In genomic region chr6:24359640-24360454, GRCh38 we compare ENCODE assay signal across 8 cellular contexts. TPM values are rescaled to one million over a fixed set of nuclear protein-coding genes. Genes with fewer than 3 reads are reported as not detected.
DNase-seq lines count a peak whose midpoint lies in the region; ATAC-seq and TF ChIP-seq lines count a peak whose summit lies in the region.

No MANE protein-coding gene starts in this region.

- no peaks in the 10 kb centered on the region for H3K9me3 Mint-ChIP-seq in HFFc6

- H3K4me1 ChIP-seq in testis, result peaks cover 8% of the 10 kb centered on the region

- no peaks in the 10 kb centered on the region for H3K36me3 ChIP-seq in testis (ENCODE audit: low read depth, missing control alignments)

- DNase-seq in GM04503 (ENCODE audit: low read depth) (peak; percentile 9), HFFc6 (peak; percentile 70), NAMALWA (ENCODE audit: low spot score) (peak; percentile 98), SK-N-DZ (ENCODE audit: low spot score) (peak; percentile 92), head of caudate nucleus (peak; percentile 43 to 91 (median 74)), omental fat pad (ENCODE audit: low spot score) (no peak), testis (peak; percentile 83)
- peak; percentile 90 for DNase-seq in activated naive CD4-positive, alpha-beta T cell treated with anti-CD3 and anti-CD28 coated beads, Interleukin-2, amount 50 U/mL, for 16 hours

- H3K27me3 ChIP-seq in testis, result no peaks in the 10 kb centered on the region

- TF ChIP-seq CTCF in HFFc6 (IDR thresholded peaks at IDR 0.05), result peak; percentile 91
- peak in 1 of 3 donors; percentile 22 for TF ChIP-seq CTCF in omental fat pad (IDR thresholded peaks at IDR 0.05)
- TF ChIP-seq CTCF in testis (IDR thresholded peaks at IDR 0.05), result peak; percentile 52 to 75 (median 56)

- H3K9me3 ChIP-seq in testis, result no peaks in the 10 kb centered on the region

- H3K4me1 Mint-ChIP-seq in HFFc6 (ENCODE audit: low read depth), result peaks cover 14% of the 10 kb centered on the region; the same call in 1 of the 2 replicates

- peak; percentile 81 for ATAC-seq in omental fat pad (ENCODE audit: low FRiP score)

- no peaks in the 10 kb centered on the region for H3K36me3 Mint-ChIP-seq in HFFc6 (ENCODE audit: low read depth)

- 5 to 9% methylated on average over 33 to 51 of the region's 55 CpGs for WGBS in testis, 2 donors

- intact Hi-C loops in head of caudate nucleus (cut with DNase I), result no loop called here
- intact Hi-C loops in testis (cut with DNase I; ENCODE audit: low total_unique reads), result no loop called here

- peak overlapping the region; percentile 81 for H3K4me3 Mint-ChIP-seq in HFFc6

- H3K4me3 ChIP-seq in testis, result peak overlapping the region; percentile 46 to 62

- no peak for TF ChIP-seq POLR2A in testis (IDR thresholded peaks at IDR 0.05)

- H3K27ac ChIP-seq in testis, result peak overlapping the region in 1 of 2 donors; percentile 36

- peak overlapping the region; percentile 74 for H3K27ac Mint-ChIP-seq in HFFc6

- peaks cover 17% of the 10 kb centered on the region for H3K27me3 Mint-ChIP-seq in HFFc6 (ENCODE audit: insufficient read depth)

RNA-seq across cellular contexts. Expression of gene DCDC2, which starts 2.0 kb away (rescaled TPM):
- total RNA-seq in HFFc6 (2021; fragmentation: NEBNext Ultra II Directional; extraction: Animal tissue kit (Norgen Biotek cat#: 25700)), result not detected
- polyA plus RNA-seq in SK-N-DZ (2014; cell fraction: cytosol; rRNA removed), result 0.02 and 0.22 TPM in 2 replicates
- not detected in 2 replicates for polyA plus RNA-seq in SK-N-DZ (2014; cell fraction: nucleus; rRNA removed)
- total RNA-seq in omental fat pad, result under 1 TPM in 1 of 4 donors, not detected in 3; 0.09 TPM
- total RNA-seq in testis, result 1 to 10 TPM; 2.4 to 3.0 TPM
- 11.1 TPM for polyA plus RNA-seq in testis (ENCODE audit: insufficient read depth, low read depth, low replicate concordance)

RNA-seq across cellular contexts. Expression of gene MRS2, which starts 42.9 kb away (rescaled TPM):
- total RNA-seq in HFFc6 (2021; fragmentation: NEBNext Ultra II Directional; extraction: Animal tissue kit (Norgen Biotek cat#: 25700)), result 10 to 100 TPM; 14.7 to 21.1 (median 16.9) TPM
- 25.5 and 31.0 TPM in 2 replicates for polyA plus RNA-seq in SK-N-DZ (2014; cell fraction: cytosol; rRNA removed)
- 29.6 and 32.0 TPM in 2 replicates for polyA plus RNA-seq in SK-N-DZ (2014; cell fraction: nucleus; rRNA removed)
- 10 to 100 TPM; 22.8 to 27.5 (median 24.8) TPM for total RNA-seq in omental fat pad
- total RNA-seq in testis, result 10 to 100 TPM; 27.2 to 27.6 TPM
- polyA plus RNA-seq in testis (ENCODE audit: insufficient read depth, low read depth, low replicate concordance), result 16.6 TPM
